Comparison of ENCODE assay signal across 1 cellular context in the genomic region with DNA sequence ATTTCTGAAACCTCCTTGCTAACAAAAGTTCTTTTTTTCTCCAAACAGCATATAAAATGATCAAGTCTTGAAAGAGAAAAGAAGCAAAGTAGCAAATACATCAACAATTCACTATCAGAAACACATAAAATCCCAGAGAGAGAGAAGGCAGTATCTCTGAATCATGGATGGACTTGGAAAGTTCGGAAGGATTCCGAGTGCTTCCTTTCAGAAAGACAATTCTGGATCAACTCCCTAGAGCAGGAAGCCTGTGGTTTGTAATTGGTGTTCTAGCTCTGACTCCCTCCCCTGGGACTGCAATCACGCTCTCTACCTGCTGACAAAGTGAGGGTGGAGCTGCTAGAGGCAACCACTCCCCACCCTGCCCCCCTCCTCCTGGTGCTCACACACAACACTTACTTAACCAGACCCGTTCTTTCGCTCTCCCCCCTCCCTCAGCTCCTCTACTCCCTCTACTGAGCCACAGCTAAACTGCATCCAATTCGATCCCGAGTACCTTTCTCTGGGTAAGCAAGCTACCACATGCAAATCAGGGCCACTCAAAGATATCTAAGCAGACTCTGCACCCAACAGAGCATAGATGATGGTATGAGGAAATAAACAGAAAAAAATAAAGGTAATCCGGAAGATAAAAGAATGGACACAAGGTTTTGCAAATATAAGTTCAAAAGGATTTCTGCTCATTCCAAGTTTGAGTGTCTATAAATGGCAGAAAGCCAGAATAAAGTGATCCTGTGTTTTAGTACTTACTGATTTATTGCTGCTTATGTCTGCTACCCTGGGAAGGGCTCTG.
TF ChIP-seq lines count a peak whose summit lies in the region.

A gene (minus strand): TSS at position 235 of the 793 bp plus-strand sequence. CDS start 1,957 bp downstream, outside the sequence.

TF ChIP-seq in HepG2, 621 proteins besides CTCF, POLR2A, EP300 and RAD21 (continued from another document and continues in another):
- TF ChIP-seq, protein P1, sequence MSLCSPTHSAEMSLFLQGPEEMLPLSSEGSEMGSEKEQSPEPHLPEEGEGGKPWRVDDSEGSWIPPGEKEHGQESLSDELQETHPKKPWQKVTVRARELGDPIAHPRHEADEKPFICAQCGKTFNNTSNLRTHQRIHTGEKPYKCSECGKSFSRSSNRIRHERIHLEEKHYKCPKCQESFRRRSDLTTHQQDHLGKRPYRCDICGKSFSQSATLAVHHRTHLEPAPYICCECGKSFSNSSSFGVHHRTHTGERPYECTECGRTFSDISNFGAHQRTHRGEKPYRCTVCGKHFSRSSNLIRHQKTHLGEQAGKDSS (CRISPR knock-in tag; IDR thresholded peaks at IDR 0.05; ENCODE audit: borderline replicate concordance, low read depth): peak; percentile 96
- TF ChIP-seq ZNF101 (CRISPR knock-in tag; IDR thresholded peaks at IDR 0.05; ENCODE audit: borderline replicate concordance, low read depth) (peak; percentile 40; the same call in 1 of the 2 replicates), ZBTB38 (CRISPR knock-in tag; IDR thresholded peaks at IDR 0.05) (peak; percentile 92), ZNF333 (CRISPR knock-in tag; IDR thresholded peaks at IDR 0.05; ENCODE audit: borderline replicate concordance) (0 out of 2 replicates have a peak, but pooled peaks have one; percentile 51), SAFB2 (CRISPR knock-in tag; IDR thresholded peaks at IDR 0.05; ENCODE audit: borderline replicate concordance, low read depth) (no peak; the same call in 1 of the 2 replicates), PLRG1 (conservative IDR thresholded peaks at IDR 0.05) (no peak), ZNF431 (CRISPR knock-in tag; IDR thresholded peaks at IDR 0.05; ENCODE audit: borderline replicate concordance, low read depth) (peak; percentile 90; the same call in 1 of the 2 replicates), ZNF747 (CRISPR knock-in tag; IDR thresholded peaks at IDR 0.05; ENCODE audit: borderline replicate concordance) (peak; percentile 89; the same call in 1 of the 2 replicates), ZMYM3 (CRISPR knock-in tag; IDR thresholded peaks at IDR 0.05) (peak; percentile 79), SP1 (IDR thresholded peaks at IDR 0.05) (no peak), SP1 (CRISPR knock-in tag; IDR thresholded peaks at IDR 0.05) (peak; percentile 65; the same call in 1 of the 2 replicates), ZNF720 (CRISPR knock-in tag; IDR thresholded peaks at IDR 0.05) (0 out of 2 replicates have a peak, but pooled peaks have one; percentile 48), SP2 (CRISPR knock-in tag; IDR thresholded peaks at IDR 0.05) (no peak), ZNF660 (CRISPR knock-in tag; IDR thresholded peaks at IDR 0.05; ENCODE audit: borderline replicate concordance, low read depth) (no peak), NCOR1 (IDR thresholded peaks at IDR 0.05; ENCODE audit: borderline replicate concordance, low read length) (no peak), RFXANK (CRISPR knock-in tag; IDR thresholded peaks at IDR 0.05) (peak; percentile 79; the same call in 1 of the 2 replicates), ZNF510 (CRISPR knock-in tag; IDR thresholded peaks at IDR 0.05; ENCODE audit: low read depth) (peak; percentile 57; the same call in 1 of the 2 replicates), HNRNPH1 (optimal IDR thresholded peaks at IDR 0.05; ENCODE audit: low read depth, low read length) (peak; percentile 61), SMAD3 (CRISPR knock-in tag; IDR thresholded peaks at IDR 0.05) (peak; percentile 95), ZNF350 (CRISPR knock-in tag; IDR thresholded peaks at IDR 0.05; ENCODE audit: borderline replicate concordance, low read depth) (peak; percentile 96), ZNF17 (CRISPR knock-in tag; IDR thresholded peaks at IDR 0.05) (no peak), HDAC2 (CRISPR knock-in tag; IDR thresholded peaks at IDR 0.05) (peak; percentile 86), CBFB (CRISPR knock-in tag; IDR thresholded peaks at IDR 0.05) (peak; percentile 71), ZBTB3 (CRISPR knock-in tag; IDR thresholded peaks at IDR 0.05; ENCODE audit: borderline replicate concordance, low read depth) (no peak), ZNF230 (CRISPR knock-in tag; IDR thresholded peaks at IDR 0.05) (peak; percentile 75; the same call in 1 of the 2 replicates), NR1H2 (CRISPR knock-in tag; IDR thresholded peaks at IDR 0.05; ENCODE audit: borderline replicate concordance, low read depth) (no peak), SALL1 (CRISPR knock-in tag; IDR thresholded peaks at IDR 0.05) (peak; percentile 98), GABPA (IDR thresholded peaks at IDR 0.05; ENCODE audit: low read depth, low read length) (no peak), GABPA (CRISPR knock-in tag; IDR thresholded peaks at IDR 0.05; ENCODE audit: low read depth) (peak; percentile 86), EHMT2 (IDR thresholded peaks at IDR 0.05; ENCODE audit: borderline replicate concordance, low read depth, low read length) (no peak)
- TF ChIP-seq, protein P2, sequence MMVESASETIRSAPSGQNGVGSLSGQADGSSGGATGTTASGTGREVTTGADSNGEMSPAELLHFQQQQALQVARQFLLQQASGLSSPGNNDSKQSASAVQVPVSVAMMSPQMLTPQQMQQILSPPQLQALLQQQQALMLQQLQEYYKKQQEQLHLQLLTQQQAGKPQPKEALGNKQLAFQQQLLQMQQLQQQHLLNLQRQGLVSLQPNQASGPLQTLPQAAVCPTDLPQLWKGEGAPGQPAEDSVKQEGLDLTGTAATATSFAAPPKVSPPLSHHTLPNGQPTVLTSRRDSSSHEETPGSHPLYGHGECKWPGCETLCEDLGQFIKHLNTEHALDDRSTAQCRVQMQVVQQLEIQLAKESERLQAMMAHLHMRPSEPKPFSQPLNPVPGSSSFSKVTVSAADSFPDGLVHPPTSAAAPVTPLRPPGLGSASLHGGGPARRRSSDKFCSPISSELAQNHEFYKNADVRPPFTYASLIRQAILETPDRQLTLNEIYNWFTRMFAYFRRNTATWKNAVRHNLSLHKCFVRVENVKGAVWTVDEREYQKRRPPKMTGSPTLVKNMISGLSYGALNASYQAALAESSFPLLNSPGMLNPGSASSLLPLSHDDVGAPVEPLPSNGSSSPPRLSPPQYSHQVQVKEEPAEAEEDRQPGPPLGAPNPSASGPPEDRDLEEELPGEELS (CRISPR knock-in tag; IDR thresholded peaks at IDR 0.05): peak; percentile 93
- TF ChIP-seq, protein P3, sequence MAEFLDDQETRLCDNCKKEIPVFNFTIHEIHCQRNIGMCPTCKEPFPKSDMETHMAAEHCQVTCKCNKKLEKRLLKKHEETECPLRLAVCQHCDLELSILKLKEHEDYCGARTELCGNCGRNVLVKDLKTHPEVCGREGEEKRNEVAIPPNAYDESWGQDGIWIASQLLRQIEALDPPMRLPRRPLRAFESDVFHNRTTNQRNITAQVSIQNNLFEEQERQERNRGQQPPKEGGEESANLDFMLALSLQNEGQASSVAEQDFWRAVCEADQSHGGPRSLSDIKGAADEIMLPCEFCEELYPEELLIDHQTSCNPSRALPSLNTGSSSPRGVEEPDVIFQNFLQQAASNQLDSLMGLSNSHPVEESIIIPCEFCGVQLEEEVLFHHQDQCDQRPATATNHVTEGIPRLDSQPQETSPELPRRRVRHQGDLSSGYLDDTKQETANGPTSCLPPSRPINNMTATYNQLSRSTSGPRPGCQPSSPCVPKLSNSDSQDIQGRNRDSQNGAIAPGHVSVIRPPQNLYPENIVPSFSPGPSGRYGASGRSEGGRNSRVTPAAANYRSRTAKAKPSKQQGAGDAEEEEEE (CRISPR knock-in tag; IDR thresholded peaks at IDR 0.05; ENCODE audit: borderline replicate concordance): no peak
- TF ChIP-seq, protein P4, sequence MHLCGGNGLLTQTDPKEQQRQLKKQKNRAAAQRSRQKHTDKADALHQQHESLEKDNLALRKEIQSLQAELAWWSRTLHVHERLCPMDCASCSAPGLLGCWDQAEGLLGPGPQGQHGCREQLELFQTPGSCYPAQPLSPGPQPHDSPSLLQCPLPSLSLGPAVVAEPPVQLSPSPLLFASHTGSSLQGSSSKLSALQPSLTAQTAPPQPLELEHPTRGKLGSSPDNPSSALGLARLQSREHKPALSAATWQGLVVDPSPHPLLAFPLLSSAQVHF (CRISPR knock-in tag; IDR thresholded peaks at IDR 0.05): no peak
- TF ChIP-seq, protein P5, sequence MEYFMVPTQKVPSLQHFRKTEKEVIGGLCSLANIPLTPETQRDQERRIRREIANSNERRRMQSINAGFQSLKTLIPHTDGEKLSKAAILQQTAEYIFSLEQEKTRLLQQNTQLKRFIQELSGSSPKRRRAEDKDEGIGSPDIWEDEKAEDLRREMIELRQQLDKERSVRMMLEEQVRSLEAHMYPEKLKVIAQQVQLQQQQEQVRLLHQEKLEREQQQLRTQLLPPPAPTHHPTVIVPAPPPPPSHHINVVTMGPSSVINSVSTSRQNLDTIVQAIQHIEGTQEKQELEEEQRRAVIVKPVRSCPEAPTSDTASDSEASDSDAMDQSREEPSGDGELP (IDR thresholded peaks at IDR 0.05; ENCODE audit: borderline replicate concordance, low read depth): peak; percentile 80; the same call in 1 of the 2 replicates
- TF ChIP-seq, protein P6, sequence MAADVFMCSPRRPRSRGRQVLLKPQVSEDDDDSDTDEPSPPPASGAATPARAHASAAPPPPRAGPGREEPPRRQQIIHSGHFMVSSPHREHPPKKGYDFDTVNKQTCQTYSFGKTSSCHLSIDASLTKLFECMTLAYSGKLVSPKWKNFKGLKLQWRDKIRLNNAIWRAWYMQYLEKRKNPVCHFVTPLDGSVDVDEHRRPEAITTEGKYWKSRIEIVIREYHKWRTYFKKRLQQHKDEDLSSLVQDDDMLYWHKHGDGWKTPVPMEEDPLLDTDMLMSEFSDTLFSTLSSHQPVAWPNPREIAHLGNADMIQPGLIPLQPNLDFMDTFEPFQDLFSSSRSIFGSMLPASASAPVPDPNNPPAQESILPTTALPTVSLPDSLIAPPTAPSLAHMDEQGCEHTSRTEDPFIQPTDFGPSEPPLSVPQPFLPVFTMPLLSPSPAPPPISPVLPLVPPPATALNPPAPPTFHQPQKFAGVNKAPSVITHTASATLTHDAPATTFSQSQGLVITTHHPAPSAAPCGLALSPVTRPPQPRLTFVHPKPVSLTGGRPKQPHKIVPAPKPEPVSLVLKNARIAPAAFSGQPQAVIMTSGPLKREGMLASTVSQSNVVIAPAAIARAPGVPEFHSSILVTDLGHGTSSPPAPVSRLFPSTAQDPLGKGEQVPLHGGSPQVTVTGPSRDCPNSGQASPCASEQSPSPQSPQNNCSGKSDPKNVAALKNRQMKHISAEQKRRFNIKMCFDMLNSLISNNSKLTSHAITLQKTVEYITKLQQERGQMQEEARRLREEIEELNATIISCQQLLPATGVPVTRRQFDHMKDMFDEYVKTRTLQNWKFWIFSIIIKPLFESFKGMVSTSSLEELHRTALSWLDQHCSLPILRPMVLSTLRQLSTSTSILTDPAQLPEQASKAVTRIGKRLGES (CRISPR knock-in tag; IDR thresholded peaks at IDR 0.05; ENCODE audit: borderline replicate concordance): peak; percentile 90
- TF ChIP-seq, protein P7, sequence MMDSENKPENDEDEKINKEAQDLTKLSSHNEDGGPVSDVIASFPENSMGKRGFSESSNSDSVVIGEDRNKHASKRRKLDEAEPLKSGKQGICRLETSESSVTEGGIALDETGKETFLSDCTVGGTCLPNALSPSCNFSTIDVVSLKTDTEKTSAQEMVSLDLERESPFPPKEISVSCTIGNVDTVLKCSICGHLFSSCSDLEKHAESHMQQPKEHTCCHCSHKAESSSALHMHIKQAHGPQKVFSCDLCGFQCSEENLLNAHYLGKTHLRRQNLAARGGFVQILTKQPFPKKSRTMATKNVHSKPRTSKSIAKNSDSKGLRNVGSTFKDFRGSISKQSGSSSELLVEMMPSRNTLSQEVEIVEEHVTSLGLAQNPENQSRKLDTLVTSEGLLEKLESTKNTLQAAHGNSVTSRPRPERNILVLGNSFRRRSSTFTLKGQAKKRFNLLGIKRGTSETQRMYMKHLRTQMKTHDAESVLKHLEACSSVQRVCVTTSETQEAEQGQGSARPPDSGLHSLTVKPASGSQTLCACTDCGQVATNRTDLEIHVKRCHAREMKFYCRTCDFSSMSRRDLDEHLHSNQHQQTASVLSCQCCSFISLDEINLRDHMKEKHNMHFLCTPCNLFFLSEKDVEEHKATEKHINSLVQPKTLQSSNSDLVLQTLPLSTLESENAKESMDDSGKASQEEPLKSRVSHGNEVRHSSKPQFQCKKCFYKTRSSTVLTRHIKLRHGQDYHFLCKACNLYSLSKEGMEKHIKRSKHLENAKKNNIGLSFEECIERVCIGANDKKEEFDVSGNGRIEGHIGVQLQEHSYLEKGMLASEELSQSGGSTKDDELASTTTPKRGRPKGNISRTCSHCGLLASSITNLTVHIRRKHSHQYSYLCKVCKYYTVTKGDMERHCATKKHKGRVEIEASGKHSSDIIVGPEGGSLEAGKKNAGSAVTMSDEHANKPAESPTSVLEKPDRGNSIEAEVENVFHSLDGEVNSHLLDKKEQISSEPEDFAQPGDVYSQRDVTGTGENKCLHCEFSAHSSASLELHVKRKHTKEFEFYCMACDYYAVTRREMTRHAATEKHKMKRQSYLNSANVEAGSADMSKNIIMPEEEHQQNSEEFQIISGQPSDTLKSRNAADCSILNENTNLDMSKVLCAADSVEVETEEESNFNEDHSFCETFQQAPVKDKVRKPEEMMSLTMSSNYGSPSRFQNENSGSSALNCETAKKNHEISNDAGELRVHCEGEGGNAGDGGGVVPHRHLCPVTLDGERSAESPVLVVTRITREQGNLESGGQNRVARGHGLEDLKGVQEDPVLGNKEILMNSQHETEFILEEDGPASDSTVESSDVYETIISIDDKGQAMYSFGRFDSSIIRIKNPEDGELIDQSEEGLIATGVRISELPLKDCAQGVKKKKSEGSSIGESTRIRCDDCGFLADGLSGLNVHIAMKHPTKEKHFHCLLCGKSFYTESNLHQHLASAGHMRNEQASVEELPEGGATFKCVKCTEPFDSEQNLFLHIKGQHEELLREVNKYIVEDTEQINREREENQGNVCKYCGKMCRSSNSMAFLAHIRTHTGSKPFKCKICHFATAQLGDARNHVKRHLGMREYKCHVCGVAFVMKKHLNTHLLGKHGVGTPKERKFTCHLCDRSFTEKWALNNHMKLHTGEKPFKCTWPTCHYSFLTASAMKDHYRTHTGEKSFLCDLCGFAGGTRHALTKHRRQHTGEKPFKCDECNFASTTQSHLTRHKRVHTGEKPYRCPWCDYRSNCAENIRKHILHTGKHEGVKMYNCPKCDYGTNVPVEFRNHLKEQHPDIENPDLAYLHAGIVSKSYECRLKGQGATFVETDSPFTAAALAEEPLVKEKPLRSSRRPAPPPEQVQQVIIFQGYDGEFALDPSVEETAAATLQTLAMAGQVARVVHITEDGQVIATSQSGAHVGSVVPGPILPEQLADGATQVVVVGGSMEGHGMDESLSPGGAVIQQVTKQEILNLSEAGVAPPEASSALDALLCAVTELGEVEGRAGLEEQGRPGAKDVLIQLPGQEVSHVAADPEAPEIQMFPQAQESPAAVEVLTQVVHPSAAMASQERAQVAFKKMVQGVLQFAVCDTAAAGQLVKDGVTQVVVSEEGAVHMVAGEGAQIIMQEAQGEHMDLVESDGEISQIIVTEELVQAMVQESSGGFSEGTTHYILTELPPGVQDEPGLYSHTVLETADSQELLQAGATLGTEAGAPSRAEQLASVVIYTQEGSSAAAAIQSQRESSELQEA (CRISPR knock-in tag; IDR thresholded peaks at IDR 0.05; ENCODE audit: not compliant biosample characterization): no peak
